20 cellular contexts compared by ENCODE assay signal in genomic region chr13:108346376-108346775, GRCh38.
DNase-seq lines count a peak whose midpoint lies in the region; ATAC-seq lines count a peak whose summit lies in the region.
"Had no signal": no experiment of that assay in that cellular context is flagged by ENCODE, and none has a peak within 500 bp of the region (broad histone marks: within the 10 kb centered on the region; RNA-seq: fewer than 3 reads in every experiment).

No MANE protein-coding gene starts in this region.

- H3K9me3 ChIP-seq in CD4-positive, alpha-beta memory T cell (ENCODE audit: control insufficient read depth in 1 of 2, low read length in 2 of 2), result no peaks in the 10 kb centered on the region
- H3K9me3 ChIP-seq: esophagus squamous epithelium, tibial nerve had no signal

- peaks cover 31 to 71% (median 51%) of the 10 kb centered on the region in 4 donors for H3K4me1 Mint-ChIP-seq in CD4-positive, alpha-beta memory T cell
- peaks cover 3 to 6% of the 10 kb centered on the region in 2 donors for H3K4me1 Mint-ChIP-seq in effector memory CD8-positive, alpha-beta T cell (ENCODE audit: low read depth in 2 of 2)
- H3K4me1 Mint-ChIP-seq: mesothelial cell of epicardium had no signal

- H3K4me3 ChIP-seq in CD4-positive, alpha-beta memory T cell (ENCODE audit: low read length in 2 of 2), result no peak overlapping the region
- H3K4me3 ChIP-seq: esophagus squamous epithelium, tibial nerve had no signal

- no peaks in the 10 kb centered on the region for H3K27me3 ChIP-seq in CD4-positive, alpha-beta memory T cell (ENCODE audit: insufficient read depth, low read length)
- H3K27me3 ChIP-seq: esophagus squamous epithelium, tibial nerve had no signal

- H3K27me3 Mint-ChIP-seq in CD4-positive, alpha-beta memory T cell, result no peaks in the 10 kb centered on the region
- peaks cover 0 to 9% of the 10 kb centered on the region in 2 donors for H3K27me3 Mint-ChIP-seq in effector memory CD8-positive, alpha-beta T cell

- H3K36me3 Mint-ChIP-seq in CD4-positive, alpha-beta memory T cell, result no peaks in the 10 kb centered on the region
- peaks cover 3% of the 10 kb centered on the region for H3K36me3 Mint-ChIP-seq in effector memory CD8-positive, alpha-beta T cell (ENCODE audit: insufficient read depth)
- H3K36me3 Mint-ChIP-seq: mesothelial cell of epicardium had no signal

- peak overlapping the region in 4 of 8 donors; percentile 10 to 83 (median 34) for H3K4me3 Mint-ChIP-seq in CD4-positive, alpha-beta memory T cell
- no peak overlapping the region for H3K4me3 Mint-ChIP-seq in effector memory CD8-positive, alpha-beta T cell
- H3K4me3 Mint-ChIP-seq: mesothelial cell of epicardium had no signal

- H3K9me3 Mint-ChIP-seq in CD4-positive, alpha-beta memory T cell, result peaks cover 0 to 2% (median 0%) of the 10 kb centered on the region in 8 donors
- no peaks in the 10 kb centered on the region for H3K9me3 Mint-ChIP-seq in effector memory CD8-positive, alpha-beta T cell
- H3K9me3 Mint-ChIP-seq: mesothelial cell of epicardium had no signal

- H3K27ac Mint-ChIP-seq in CD4-positive, alpha-beta memory T cell, result peak overlapping the region in 6 of 7 donors; percentile 38 to 93 (median 71)
- no peak overlapping the region for H3K27ac Mint-ChIP-seq in effector memory CD8-positive, alpha-beta T cell
- H3K27ac Mint-ChIP-seq: mesothelial cell of epicardium had no signal

- POLR2A ChIA-PET in CD4-positive, alpha-beta memory T cell (lab: Charles Lee; ENCODE audit: partially characterized antibody), result interaction anchor here (1.2 to 5.2 kb wide), 3 partner anchors 64 to 150 kb away, joined by 3 to 25 read pairs (median 4); no protein-coding TSS in a partner anchor

- H3K36me3 ChIP-seq in CD4-positive, alpha-beta memory T cell (ENCODE audit: insufficient read depth, low read length), result no peaks in the 10 kb centered on the region
- H3K36me3 ChIP-seq: esophagus squamous epithelium, tibial nerve had no signal

- H3K27ac ChIP-seq in CD4-positive, alpha-beta memory T cell (ENCODE audit: low read depth, low read length), result no peak overlapping the region
- H3K27ac ChIP-seq: C4-2B, esophagus squamous epithelium, tibial nerve had no signal

- intact Hi-C loops in CD4-positive, alpha-beta memory T cell (cut with micrococcal nuclease), result loop anchor here (10.0 kb wide), 1 partner anchor 238 kb away; no protein-coding TSS in a partner anchor

- CTCF ChIA-PET in CD4-positive, alpha-beta memory T cell (lab: Charles Lee; ENCODE audit: partially characterized antibody), result no interaction called here

- H3K4me1 ChIP-seq in CD4-positive, alpha-beta memory T cell (ENCODE audit: insufficient read depth, low read length), result peaks cover 53% of the 10 kb centered on the region
- H3K4me1 ChIP-seq: esophagus squamous epithelium had no signal

- DNase-seq in NCI-H748 (lab: John Stamatoyannopoulos, UW; ENCODE audit: unreplicated experiment), result peak; percentile 28
- no peak for DNase-seq in NCI-H748 treated with DMSO at 0.1 percent for 48 hours (lab: John Stamatoyannopoulos, UW)
- peak in 4 of 5 donors; percentile 15 to 69 (median 28) for DNase-seq in CD4-positive, alpha-beta memory T cell
- peak; percentile 10 for DNase-seq in activated CD4-positive, alpha-beta T cell treated with anti-CD3 and anti-CD28 coated beads, Interleukin-2, amount 50 U/mL, for 48 hours
- no peak for DNase-seq in effector memory CD8-positive, alpha-beta T cell
- no peak for DNase-seq in HuH-7 (ENCODE audit: low spot score)
- no peak for DNase-seq in cerebellum (ENCODE audit: low spot score)
- DNase-seq: dermis blood vessel endothelial cell, DND-41, esophagus squamous epithelium, head of caudate nucleus, KG1, kidney glomerular epithelial cell, NCI-H1105, SIG-M5 had no signal

- peak; percentile 81 for ATAC-seq in effector memory CD8-positive, alpha-beta T cell (replicated peaks)
- ATAC-seq in HG03469 (IDR thresholded peaks at IDR 0.05; ENCODE audit: unreplicated experiment), result no peak
- ATAC-seq: sciatic nerve had no signal

Comparison
In these comparisons a context has a peak if more than half of its experiments do, and no peak if none do; other contexts are left out.
1. DNase-seq: peak in NCI-H748 (single experiment), CD4-positive, alpha-beta memory T cell (4 of 5) and activated CD4-positive, alpha-beta T cell treated with anti-CD3 and anti-CD28 coated beads, Interleukin-2, amount 50 U/mL, for 48 hours (2 of 2); none in NCI-H748 treated with DMSO at 0.1 percent for 48 hours (single experiment), effector memory CD8-positive, alpha-beta T cell (0 of 3), HuH-7 (single experiment) and cerebellum (single experiment).
2. H3K27ac Mint-ChIP-seq: peak in CD4-positive, alpha-beta memory T cell (6 of 7); none in effector memory CD8-positive, alpha-beta T cell (0 of 2).